Comparison of ENCODE assay signal across 26 cellular contexts in the genomic region with DNA sequence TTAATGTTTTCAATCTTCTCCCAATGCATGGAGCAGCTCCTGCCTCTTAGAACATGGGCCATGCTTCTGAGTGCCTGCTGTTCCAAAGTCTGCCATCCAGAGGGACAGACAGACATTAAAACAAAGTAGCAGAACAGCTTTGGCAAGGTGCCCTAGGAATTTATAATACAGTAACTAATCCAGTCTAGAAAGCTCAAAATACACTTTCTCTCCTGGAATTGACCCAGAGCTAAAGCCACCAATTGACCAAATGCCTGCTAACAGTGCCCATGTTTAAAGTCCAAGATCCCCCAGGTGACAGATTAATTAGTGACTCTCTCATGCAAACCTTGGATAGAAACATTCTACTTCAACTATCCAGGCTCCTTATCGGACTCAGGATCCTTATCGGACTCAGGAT. TPM values are rescaled to one million over a fixed set of nuclear protein-coding genes. Genes with fewer than 3 reads are reported as not detected.
DNase-seq lines count a peak whose midpoint lies in the region; ATAC-seq and TF ChIP-seq lines count a peak whose summit lies in the region.
"Had no signal": no experiment of that assay in that cellular context is flagged by ENCODE, and none has a peak within 500 bp of the region (broad histone marks: within the 10 kb centered on the region; RNA-seq: fewer than 3 reads in every experiment).

No MANE protein-coding gene starts in this region.

- DNase-seq in HFFc6: peak; percentile 16
- peak; percentile 19 for DNase-seq in SK-MEL-5 (ENCODE audit: low read depth, low spot score)
- DNase-seq in kidney tubule cell (ENCODE audit: low spot score): peak; percentile 26
- no peak for DNase-seq in stimulated activated effector memory CD8-positive, alpha-beta T cell treated with anti-CD3 and anti-CD28 coated beads, Interleukin-12 subunit alpha, Interleukin-12 subunit beta, amount 100 ng/mL, for 72 hours (ENCODE audit: low spot score in 2 of 2)
- DNase-seq in DMS153 treated with DMSO at 0.1 percent for 48 hours (lab: John Stamatoyannopoulos, UW; ENCODE audit: unreplicated experiment): no peak
- no peak for DNase-seq in GM20000 (ENCODE audit: low spot score)
- DNase-seq in upper lobe of left lung: no peak
- DNase-seq: activated B cell treated with CpG ODN at 0.5 μM for 24 hours; activated CD8-positive, alpha-beta T cell treated with anti-CD3 and anti-CD28 coated beads for 36 hours; activated naive CD4-positive, alpha-beta T cell treated with Interleukin-2 at 50 U/mL for 16 hours; activated T-cell treated with anti-CD3 and anti-CD28 coated beads, Interleukin-2, amount 50 U/mL, for 24 hours; caudate nucleus; left ventricle myocardium superior; NCI-H1048; NCI-H2029; NCI-H510A; stimulated activated CD4-positive, alpha-beta T cell treated with anti-CD3 and anti-CD28 coated beads, Interleukin-4, amount 100 ng/mL, for 24 hours; T1000 had no signal

- no peaks in the 10 kb centered on the region for H3K9me3 Mint-ChIP-seq in HFFc6
- no peaks in the 10 kb centered on the region for H3K9me3 Mint-ChIP-seq in stimulated activated effector memory CD8-positive, alpha-beta T cell treated with anti-CD3 and anti-CD28 coated beads, Interleukin-12 subunit alpha, Interleukin-12 subunit beta, amount 100 ng/mL, for 72 hours
- H3K9me3 Mint-ChIP-seq: activated B cell treated with CpG ODN at 0.5 μM for 24 hours; activated CD8-positive, alpha-beta T cell treated with anti-CD3 and anti-CD28 coated beads for 36 hours; activated T-cell treated with anti-CD3 and anti-CD28 coated beads, Interleukin-2, amount 50 U/mL, for 24 hours; neural progenitor cell had no signal

- H3K4me3 ChIP-seq in upper lobe of left lung: no peak overlapping the region
- H3K4me3 ChIP-seq: neural progenitor cell, prostate gland, smooth muscle cell had no signal

- in situ Hi-C loops in SK-MEL-5 (cut with HindIII; ENCODE audit: low pct_unique_long_range_greater_than_20kb, low sequenced_read_pairs): no loop called here

- H3K27ac Mint-ChIP-seq in HFFc6: no peak overlapping the region
- H3K27ac Mint-ChIP-seq in stimulated activated effector memory CD8-positive, alpha-beta T cell treated with anti-CD3 and anti-CD28 coated beads, Interleukin-12 subunit alpha, Interleukin-12 subunit beta, amount 100 ng/mL, for 72 hours: peak overlapping the region; percentile 10
- H3K27ac Mint-ChIP-seq: activated B cell treated with CpG ODN at 0.5 μM for 24 hours; activated CD8-positive, alpha-beta T cell treated with anti-CD3 and anti-CD28 coated beads for 36 hours; activated T-cell treated with anti-CD3 and anti-CD28 coated beads, Interleukin-2, amount 50 U/mL, for 24 hours; neural progenitor cell had no signal

- TF ChIP-seq CTCF in HFFc6 (IDR thresholded peaks at IDR 0.05) (no peak), GM20000 (IDR thresholded peaks at IDR 0.05; ENCODE audit: extremely low read depth, missing control alignments) (no peak), upper lobe of left lung (IDR thresholded peaks at IDR 0.05) (no peak)

- no peaks in the 10 kb centered on the region for H3K36me3 ChIP-seq in upper lobe of left lung
- H3K36me3 ChIP-seq: neural progenitor cell, prostate gland had no signal

- H3K4me1 Mint-ChIP-seq in HFFc6 (ENCODE audit: low read depth): no peaks in the 10 kb centered on the region
- H3K4me1 Mint-ChIP-seq in stimulated activated effector memory CD8-positive, alpha-beta T cell treated with anti-CD3 and anti-CD28 coated beads, Interleukin-12 subunit alpha, Interleukin-12 subunit beta, amount 100 ng/mL, for 72 hours: no peaks in the 10 kb centered on the region
- H3K4me1 Mint-ChIP-seq: activated B cell treated with CpG ODN at 0.5 μM for 24 hours had no signal

- no peaks in the 10 kb centered on the region for H3K36me3 Mint-ChIP-seq in HFFc6 (ENCODE audit: low read depth)
- H3K36me3 Mint-ChIP-seq in stimulated activated effector memory CD8-positive, alpha-beta T cell treated with anti-CD3 and anti-CD28 coated beads, Interleukin-12 subunit alpha, Interleukin-12 subunit beta, amount 100 ng/mL, for 72 hours: no peaks in the 10 kb centered on the region
- H3K36me3 Mint-ChIP-seq: neural progenitor cell had no signal

- H3K27me3 ChIP-seq in upper lobe of left lung: no peaks in the 10 kb centered on the region
- H3K27me3 ChIP-seq: neural progenitor cell had no signal

- H3K4me1 ChIP-seq in upper lobe of left lung: peaks cover 6 to 10% (median 6%) of the 10 kb centered on the region in 4 donors
- H3K4me1 ChIP-seq: neural progenitor cell, prostate gland had no signal

- H3K27ac ChIP-seq in upper lobe of left lung: no peak overlapping the region
- H3K27ac ChIP-seq: KMS-11, neural progenitor cell, prostate gland, RWPE1 had no signal

- no peak for TF ChIP-seq POLR2A in upper lobe of left lung (IDR thresholded peaks at IDR 0.05)

- no peak overlapping the region for H3K4me3 Mint-ChIP-seq in HFFc6
- H3K4me3 Mint-ChIP-seq in stimulated activated effector memory CD8-positive, alpha-beta T cell treated with anti-CD3 and anti-CD28 coated beads, Interleukin-12 subunit alpha, Interleukin-12 subunit beta, amount 100 ng/mL, for 72 hours: no peak overlapping the region
- H3K4me3 Mint-ChIP-seq: activated B cell treated with CpG ODN at 0.5 μM for 24 hours; activated CD8-positive, alpha-beta T cell treated with anti-CD3 and anti-CD28 coated beads for 36 hours; activated T-cell treated with anti-CD3 and anti-CD28 coated beads, Interleukin-2, amount 50 U/mL, for 24 hours; neural progenitor cell had no signal

- no peak for TF ChIP-seq EP300 in upper lobe of left lung (IDR thresholded peaks at IDR 0.05)

- H3K9me3 ChIP-seq in upper lobe of left lung: no peaks in the 10 kb centered on the region
- H3K9me3 ChIP-seq: prostate gland had no signal

- no peak for ATAC-seq in stimulated activated effector memory CD8-positive, alpha-beta T cell treated with anti-CD3 and anti-CD28 coated beads, Interleukin-12 subunit alpha, Interleukin-12 subunit beta, amount 100 ng/mL, for 72 hours
- ATAC-seq in upper lobe of left lung (ENCODE audit: low FRiP score in 2 of 2): no peak
- ATAC-seq: activated CD8-positive, alpha-beta T cell treated with anti-CD3 and anti-CD28 coated beads for 36 hours; esophagus mucosa; left ventricle myocardium superior had no signal

- H3K27me3 Mint-ChIP-seq in HFFc6 (ENCODE audit: insufficient read depth): no peaks in the 10 kb centered on the region; the same call in 1 of the 2 replicates
- H3K27me3 Mint-ChIP-seq: activated B cell treated with CpG ODN at 0.5 μM for 24 hours; activated CD8-positive, alpha-beta T cell treated with anti-CD3 and anti-CD28 coated beads for 36 hours; activated T-cell treated with anti-CD3 and anti-CD28 coated beads, Interleukin-2, amount 50 U/mL, for 24 hours had no signal

- WGBS in upper lobe of left lung, 2 donors: 73 to 81% methylated on average over 2 of the region's 2 CpGs

RNA-seq across cellular contexts. Expression of gene CHRNE, which starts 11.1 kb away (rescaled TPM):
- under 1 TPM in 3 of 6 experiments, not detected in 3; 0.07 to 0.15 (median 0.07) TPM for total RNA-seq in HFFc6 (2021; fragmentation: NEBNext Ultra II Directional; extraction: Animal tissue kit (Norgen Biotek cat#: 25700))
- 0.11 TPM in 1 of 2 replicates, not detected in the other for total RNA-seq in SK-MEL-5 (2014; rRNA removed; shearing (Covaris generic))
- polyA plus RNA-seq in SK-MEL-5 (2015; cell fraction: cytosol; rRNA removed): not detected in 2 replicates
- 0.15 and 1.5 TPM in 2 replicates for polyA plus RNA-seq in SK-MEL-5 (2015; cell fraction: nucleus; rRNA removed)
- total RNA-seq in upper lobe of left lung: 1 to 10 TPM in 3 of 6 donors, under 1 TPM in 1, not detected in 2; 0.61 to 1.7 (median 1.2) TPM

RNA-seq across cellular contexts. Expression of gene C17orf107, which starts 14.7 kb away (rescaled TPM):
- total RNA-seq in HFFc6 (2021; fragmentation: NEBNext Ultra II Directional; extraction: Animal tissue kit (Norgen Biotek cat#: 25700)): 1 to 10 TPM in 4 of 6 experiments, under 1 TPM in 2; 0.95 to 1.6 (median 1.4) TPM
- not detected in 2 replicates for total RNA-seq in SK-MEL-5 (2014; rRNA removed; shearing (Covaris generic))
- polyA plus RNA-seq in SK-MEL-5 (2015; cell fraction: cytosol; rRNA removed): 0.05 TPM in 1 of 2 replicates, not detected in the other
- not detected in 2 replicates for polyA plus RNA-seq in SK-MEL-5 (2015; cell fraction: nucleus; rRNA removed)
- 1 to 10 TPM; 2.6 to 6.3 (median 3.4) TPM for total RNA-seq in upper lobe of left lung

RNA-seq across cellular contexts. Expression of gene GP1BA, which starts 18.1 kb away (rescaled TPM):
- not detected for total RNA-seq in HFFc6 (2021; fragmentation: NEBNext Ultra II Directional; extraction: Animal tissue kit (Norgen Biotek cat#: 25700))
- not detected in 2 replicates for total RNA-seq in SK-MEL-5 (2014; rRNA removed; shearing (Covaris generic))
- not detected in 2 replicates for polyA plus RNA-seq in SK-MEL-5 (2015; cell fraction: cytosol; rRNA removed)
- not detected in 2 replicates for polyA plus RNA-seq in SK-MEL-5 (2015; cell fraction: nucleus; rRNA removed)
- 1 to 10 TPM in 1 of 6 donors, under 1 TPM in 4, not detected in 1; 0.23 to 1.4 (median 0.59) TPM for total RNA-seq in upper lobe of left lung
- total RNA-seq: activated B cell treated with CpG ODN at 0.5 μM for 24 hours; activated CD8-positive, alpha-beta T cell treated with anti-CD3 and anti-CD28 coated beads for 36 hours; esophagus mucosa; glomerular endothelial cell; left ventricle myocardium superior; prostate gland; smooth muscle cell; ureter had no signal

RNA-seq across cellular contexts. Expression of gene SLC25A11, which starts 25.8 kb away (rescaled TPM):
- 10 to 100 TPM; 61.9 to 78.6 (median 64.4) TPM for total RNA-seq in HFFc6 (2021; fragmentation: NEBNext Ultra II Directional; extraction: Animal tissue kit (Norgen Biotek cat#: 25700))
- total RNA-seq in SK-MEL-5 (2014; rRNA removed; shearing (Covaris generic)): 115 and 129 TPM in 2 replicates
- polyA plus RNA-seq in SK-MEL-5 (2015; cell fraction: cytosol; rRNA removed): 131 and 165 TPM in 2 replicates
- polyA plus RNA-seq in SK-MEL-5 (2015; cell fraction: nucleus; rRNA removed): 63.2 and 67.9 TPM in 2 replicates
- 10 to 100 TPM; 37.5 to 69.2 (median 47.9) TPM for total RNA-seq in upper lobe of left lung

RNA-seq across cellular contexts. Expression of gene RNF167, which starts 26.1 kb away (rescaled TPM):
- total RNA-seq in HFFc6 (2021; fragmentation: NEBNext Ultra II Directional; extraction: Animal tissue kit (Norgen Biotek cat#: 25700)): 100 to 1,000 TPM in 3 of 6 experiments, 10 to 100 TPM in 3; 88.3 to 122 (median 97.6) TPM
- 30.6 and 38.3 TPM in 2 replicates for total RNA-seq in SK-MEL-5 (2014; rRNA removed; shearing (Covaris generic))
- polyA plus RNA-seq in SK-MEL-5 (2015; cell fraction: cytosol; rRNA removed): 113 and 132 TPM in 2 replicates
- 72.5 and 97.8 TPM in 2 replicates for polyA plus RNA-seq in SK-MEL-5 (2015; cell fraction: nucleus; rRNA removed)
- total RNA-seq in upper lobe of left lung: 100 to 1,000 TPM in 2 of 6 donors, 10 to 100 TPM in 4; 41.9 to 130 (median 72.9) TPM

Comparison
In these comparisons a context has a peak if more than half of its experiments do, and no peak if none do; other contexts are left out.
1. DNase-seq: peak in HFFc6 (single experiment), SK-MEL-5 (single experiment) and kidney tubule cell (single experiment); none in stimulated activated effector memory CD8-positive, alpha-beta T cell treated with anti-CD3 and anti-CD28 coated beads, Interleukin-12 subunit alpha, Interleukin-12 subunit beta, amount 100 ng/mL, for 72 hours (0 of 2), DMS153 treated with DMSO at 0.1 percent for 48 hours (single experiment), GM20000 (single experiment) and upper lobe of left lung (0 of 2).